Comparison of ENCODE assay signal across 19 cellular contexts in the genomic region with DNA sequence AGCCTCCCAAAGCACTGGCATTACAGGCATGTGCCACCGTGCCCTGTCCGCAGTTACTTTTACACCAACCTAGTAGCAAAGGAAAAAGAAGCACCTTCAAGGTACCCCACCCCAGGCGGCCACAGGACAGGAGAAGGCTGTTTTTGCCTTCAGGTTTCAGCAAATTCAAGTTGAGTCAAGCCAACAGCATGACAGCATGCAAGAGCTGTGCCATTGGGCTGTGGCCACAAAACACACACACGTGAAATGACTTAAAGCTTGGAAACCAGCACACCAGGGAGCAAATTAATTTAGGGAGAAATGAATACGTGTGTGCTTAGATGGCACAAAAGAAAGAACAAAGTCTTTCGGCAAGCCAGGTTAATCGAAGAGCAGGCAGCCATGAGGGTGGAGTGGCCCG. TPM values are rescaled to one million over a fixed set of nuclear protein-coding genes. Genes with fewer than 3 reads are reported as not detected.
DNase-seq lines count a peak whose midpoint lies in the region; ATAC-seq, FAIRE-seq and TF ChIP-seq lines count a peak whose summit lies in the region.
"Had no signal": no experiment of that assay in that cellular context is flagged by ENCODE, and none has a peak within 500 bp of the region (broad histone marks: within the 10 kb centered on the region; RNA-seq: fewer than 3 reads in every experiment).

No MANE protein-coding gene starts in this region.

- WGBS in smooth muscle cell (ENCODE audit: low lambda C conversion rate), result 95% methylated on average over 8 of the region's 8 CpGs

- H3K4me3 ChIP-seq in bronchial epithelial cell (ENCODE audit: low read depth, low read length), result no peak overlapping the region
- no peak overlapping the region for H3K4me3 ChIP-seq in smooth muscle cell
- H3K4me3 ChIP-seq: GM23338, HAP-1, MG63, SJSA1 had no signal

- H3K4me2 ChIP-seq in smooth muscle cell, result no peak overlapping the region
- H3K4me2 ChIP-seq: GM23338 had no signal

- H3K4me1 ChIP-seq in foreskin keratinocyte, result peaks cover 12% of the 10 kb centered on the region
- H3K4me1 ChIP-seq in smooth muscle cell (ENCODE audit: low read depth), result peaks cover 23% of the 10 kb centered on the region

- H3K79me2 ChIP-seq in smooth muscle cell (ENCODE audit: low read depth), result no peaks in the 10 kb centered on the region

- H3K9me3 Mint-ChIP-seq in type B pancreatic cell, result no peaks in the 10 kb centered on the region
- H3K9me3 Mint-ChIP-seq: GM23338 had no signal

- H2AFZ ChIP-seq in smooth muscle cell (ENCODE audit: low read depth), result no peak overlapping the region
- H2AFZ ChIP-seq: GM23338 had no signal

- H3K36me3 Mint-ChIP-seq in type B pancreatic cell, result no peaks in the 10 kb centered on the region

- H3K27me3 ChIP-seq in bronchial epithelial cell (ENCODE audit: control insufficient read depth, insufficient read depth, low read length) (no peaks in the 10 kb centered on the region), foreskin keratinocyte (peaks cover 4% of the 10 kb centered on the region), smooth muscle cell (ENCODE audit: low read depth) (no peaks in the 10 kb centered on the region)
- H3K27me3 ChIP-seq: BE2C, SJSA1 had no signal

- H3K4me3 Mint-ChIP-seq in type B pancreatic cell, result no peak overlapping the region
- H3K4me3 Mint-ChIP-seq: GM23338 had no signal

- ATAC-seq in foreskin keratinocyte, result no peak
- ATAC-seq: GM23338 had no signal

- no peak for FAIRE-seq in bronchial epithelial cell (lab: Jason Lieb, UNC)
- FAIRE-seq: RCC 7860 had no signal

- H3K9me3 ChIP-seq in smooth muscle cell (replicated peaks; ENCODE audit: low read depth), result no peaks in the 10 kb centered on the region
- H3K9me3 ChIP-seq: BE2C, HAP-1, MG63, SJSA1 had no signal

- H3F3A ChIP-seq in smooth muscle cell (ENCODE audit: low read depth), result peaks cover 9% of the 10 kb centered on the region

- H3K4me1 Mint-ChIP-seq in type B pancreatic cell (ENCODE audit: unreplicated experiment), result peaks cover 38% of the 10 kb centered on the region

- peak; percentile 63 for DNase-seq in NCI-H146 (lab: John Stamatoyannopoulos, UW)
- DNase-seq in bronchial epithelial cell (ENCODE audit: low read depth), result peak; percentile 66
- DNase-seq in foreskin keratinocyte, result peak; percentile 34 to 62
- DNase-seq in smooth muscle cell (lab: John Stamatoyannopoulos, UW; ENCODE audit: unreplicated experiment), result no peak
- DNase-seq in SHP77 (lab: John Stamatoyannopoulos, UW), result no peak
- no peak for DNase-seq in iPS-NIHi7 (ENCODE audit: extremely low spot score)
- no peak for DNase-seq in activated T-cell treated with anti-CD3 and anti-CD28 coated beads, Interleukin-2, amount 50 U/mL, for 48 hours
- DNase-seq in type B pancreatic cell (ENCODE audit: extremely low spot score, unreplicated experiment), result no peak
- DNase-seq: BE2C, DMS79 treated with DMSO at 0.1 percent for 48 hours, MG63, NCI-H1930, NCI-H2227 treated with DMSO at 0.1 percent for 48 hours, NCI-H510A, NCI-H774 had no signal

- no peak for TF ChIP-seq CTCF in bronchial epithelial cell (IDR thresholded peaks at IDR 0.05; ENCODE audit: insufficient read depth, low read length, severe bottlenecking)
- TF ChIP-seq CTCF in foreskin keratinocyte (conservative IDR thresholded peaks at IDR 0.05), result no peak
- no peak for TF ChIP-seq CTCF in smooth muscle cell (IDR thresholded peaks at IDR 0.05; ENCODE audit: borderline replicate concordance, insufficient read depth, poor library complexity, severe bottlenecking)
- no peak for TF ChIP-seq CTCF in type B pancreatic cell (conservative IDR thresholded peaks at IDR 0.05)

- H3K9ac ChIP-seq in smooth muscle cell (ENCODE audit: low read depth), result no peak overlapping the region

- H4K20me1 ChIP-seq in smooth muscle cell (ENCODE audit: low read depth), result no peaks in the 10 kb centered on the region

- H3K27ac Mint-ChIP-seq in type B pancreatic cell, result no peak overlapping the region
- H3K27ac Mint-ChIP-seq: GM23338 had no signal

- H3K27me3 Mint-ChIP-seq in type B pancreatic cell, result peaks cover 3% of the 10 kb centered on the region

- no peaks in the 10 kb centered on the region for H3K36me3 ChIP-seq in bronchial epithelial cell (ENCODE audit: control insufficient read depth, insufficient read depth, low read length)
- no peaks in the 10 kb centered on the region for H3K36me3 ChIP-seq in smooth muscle cell (ENCODE audit: low read depth)
- H3K36me3 ChIP-seq: BE2C, HAP-1, MG63, SJSA1 had no signal

- H3K27ac ChIP-seq in foreskin keratinocyte (no peak overlapping the region), smooth muscle cell (ENCODE audit: low read depth) (peak overlapping the region; percentile 83)
- H3K27ac ChIP-seq: SJSA1 had no signal

RNA-seq across cellular contexts. Expression of a gene that starts 39.7 kb away (rescaled TPM):
- total RNA-seq in bronchial epithelial cell, result 3.9 and 5.5 TPM in 2 replicates
- 6.3 and 7.2 TPM in 2 replicates for total RNA-seq in foreskin keratinocyte
- polyA plus RNA-seq in foreskin keratinocyte, result 1.0 and 1.3 TPM in 2 replicates
- total RNA-seq in smooth muscle cell, result 10.3 and 10.6 TPM in 2 replicates
- 17.4 and 27.4 TPM in 2 replicates for polyA plus RNA-seq in smooth muscle cell
- total RNA-seq in type B pancreatic cell (ENCODE audit: low replicate concordance), result 10.6 and 17.9 TPM in 2 replicates

Comparison
In these comparisons a context has a peak if more than half of its experiments do, and no peak if none do; other contexts are left out.
1. DNase-seq: peak in NCI-H146 (single experiment), bronchial epithelial cell (single experiment) and foreskin keratinocyte (2 of 2); none in smooth muscle cell (single experiment), SHP77 (0 of 2), iPS-NIHi7 (single experiment), activated T-cell treated with anti-CD3 and anti-CD28 coated beads, Interleukin-2, amount 50 U/mL, for 48 hours (0 of 2) and type B pancreatic cell (single experiment).